In genomic region chr6:170292778-170293164, GRCh38 we compare ENCODE assay signal across 9 cellular contexts. TPM values are rescaled to one million over a fixed set of nuclear protein-coding genes. Genes with fewer than 3 reads are reported as not detected.
DNase-seq lines count a peak whose midpoint lies in the region; ATAC-seq and TF ChIP-seq lines count a peak whose summit lies in the region.
"Had no signal": no experiment of that assay in that cellular context is flagged by ENCODE, and none has a peak within 500 bp of the region (broad histone marks: within the 10 kb centered on the region; RNA-seq: fewer than 3 reads in every experiment).

No MANE protein-coding gene starts in this region.

- intact Hi-C loops in activated CD4-positive, alpha-beta T cell treated with anti-CD3 and anti-CD28 coated beads for 36 hours (cut with DNase I, micrococcal nuclease): loop anchor here (1.0 to 5.0 kb wide), 9 partner anchors 20 to 500 kb away; no protein-coding TSS in a partner anchor
- intact Hi-C loops in esophagus squamous epithelium (cut with DNase I) (no loop called here), spleen (cut with DNase I; ENCODE audit: low total_unique reads) (no loop called here)

- peak; percentile 35 for DNase-seq in activated CD4-positive, alpha-beta T cell treated with anti-CD3 and anti-CD28 coated beads for 36 hours
- DNase-seq in activated CD4-positive, alpha-beta T cell treated with anti-CD3 and anti-CD28 coated beads, Interleukin-2, amount 50 U/mL, for 1 hour: no peak
- DNase-seq in NCI-H69 (lab: John Stamatoyannopoulos, UW) (peak; percentile 75), esophagus squamous epithelium (lab: John Stamatoyannopoulos, UW) (no peak), spleen (peak; percentile 32)
- no peak for DNase-seq in activated CD4-positive, alpha-beta T cell treated with anti-CD3 and anti-CD28 coated beads for 48 hours

- H3K4me1 ChIP-seq in esophagus squamous epithelium (peaks cover 49 to 90% (median 54%) of the 10 kb centered on the region in 3 donors), spleen (peaks cover 41 to 97% (median 82%) of the 10 kb centered on the region in 6 donors)

- H3K4me3 ChIP-seq in esophagus squamous epithelium (peak overlapping the region in 2 of 4 donors; percentile 68 to 79), spleen (peak overlapping the region in 5 of 8 donors; percentile 46 to 95 (median 81))

- CTCF ChIA-PET in activated CD4-positive, alpha-beta T cell treated with anti-CD3 and anti-CD28 coated beads for 36 hours (lab: Charles Lee): interaction anchor here (0.6 to 2.3 kb wide), 3 partner anchors 12 to 19 kb away, joined by 3 to 9 read pairs (median 5); no protein-coding TSS in a partner anchor

- H3K27ac ChIP-seq in esophagus squamous epithelium (peak overlapping the region in 3 of 4 donors; percentile 84 to 93 (median 89)), spleen (peak overlapping the region in 4 of 8 donors; percentile 5 to 84 (median 82))
- H3K27ac ChIP-seq: ascending aorta had no signal

- no peaks in the 10 kb centered on the region for H3K36me3 Mint-ChIP-seq in activated CD4-positive, alpha-beta T cell treated with anti-CD3 and anti-CD28 coated beads for 36 hours (ENCODE audit: low read depth)

- no peak for TF ChIP-seq POLR2A in esophagus squamous epithelium (IDR thresholded peaks at IDR 0.05)
- no peak for TF ChIP-seq POLR2A in spleen (IDR thresholded peaks at IDR 0.05)

- peaks cover 53% of the 10 kb centered on the region for H3K27me3 Mint-ChIP-seq in activated CD4-positive, alpha-beta T cell treated with anti-CD3 and anti-CD28 coated beads for 36 hours

- peaks cover 5 to 100% (median 13%) of the 10 kb centered on the region in 4 donors for H3K27me3 ChIP-seq in esophagus squamous epithelium
- H3K27me3 ChIP-seq in spleen (replicated peaks in 1 of 7): peaks cover 8 to 100% (median 83%) of the 10 kb centered on the region in 7 donors

- no peaks in the 10 kb centered on the region for H3K9me3 Mint-ChIP-seq in activated CD4-positive, alpha-beta T cell treated with anti-CD3 and anti-CD28 coated beads for 36 hours (ENCODE audit: low read depth)

- POLR2A ChIA-PET in activated CD4-positive, alpha-beta T cell treated with anti-CD3 and anti-CD28 coated beads for 36 hours (lab: Charles Lee): interaction anchor here (0.6 to 1.1 kb wide), 2 partner anchors 9 to 260 kb away, joined by 3 read pairs; no protein-coding TSS in a partner anchor

- peaks cover 38% of the 10 kb centered on the region for H3K4me1 Mint-ChIP-seq in activated CD4-positive, alpha-beta T cell treated with anti-CD3 and anti-CD28 coated beads for 36 hours

- no peak overlapping the region for H3K27ac Mint-ChIP-seq in activated CD4-positive, alpha-beta T cell treated with anti-CD3 and anti-CD28 coated beads for 36 hours

- 24 to 26% methylated on average over 3 to 4 of the region's 4 CpGs for WGBS in esophagus squamous epithelium, 2 donors
- WGBS in spleen, 5 donors: 3 to 11% (median 8%) methylated on average over 4 of the region's 4 CpGs

- no peaks in the 10 kb centered on the region for H3K36me3 ChIP-seq in esophagus squamous epithelium
- peaks cover 0 to 11% (median 0%) of the 10 kb centered on the region in 6 donors for H3K36me3 ChIP-seq in spleen
- H3K36me3 ChIP-seq: ascending aorta had no signal

- ATAC-seq in activated CD4-positive, alpha-beta T cell treated with anti-CD3 and anti-CD28 coated beads for 36 hours: no peak
- ATAC-seq in HG03571 (IDR thresholded peaks at IDR 0.05; ENCODE audit: unreplicated experiment) (no peak), HG03097 (IDR thresholded peaks at IDR 0.05; ENCODE audit: low FRiP score, unreplicated experiment) (no peak)

- TF ChIP-seq CTCF in esophagus squamous epithelium (IDR thresholded peaks at IDR 0.05): peak; percentile 8 to 27 (median 24)
- peak in 5 of 11 experiments; percentile 7 to 29 (median 27) for TF ChIP-seq CTCF in spleen (IDR thresholded peaks at IDR 0.05 in 8 of 11, conservative IDR thresholded peaks at IDR 0.05 in 3 of 11)

- H3K9me3 ChIP-seq in esophagus squamous epithelium (no peaks in the 10 kb centered on the region), spleen (no peaks in the 10 kb centered on the region)
- H3K9me3 ChIP-seq: ascending aorta had no signal

- no peak overlapping the region for H3K4me3 Mint-ChIP-seq in activated CD4-positive, alpha-beta T cell treated with anti-CD3 and anti-CD28 coated beads for 36 hours

RNA-seq across cellular contexts. Expression of gene DLL1, which starts 1.9 kb away (rescaled TPM):
- total RNA-seq in activated CD4-positive, alpha-beta T cell treated with anti-CD3 and anti-CD28 coated beads for 36 hours: under 1 TPM; 0.54 to 0.91 TPM
- total RNA-seq in esophagus squamous epithelium (10 to 100 TPM in 3 of 4 donors, 1 to 10 TPM in 1; 8.3 to 37.6 (median 15.1) TPM), spleen (100 to 1,000 TPM in 2 of 7 donors, 10 to 100 TPM in 5; 34.7 to 119 (median 79.8) TPM)
- polyA plus RNA-seq in spleen: 10 to 100 TPM; 12.6 to 30.3 (median 15.0) TPM

RNA-seq across cellular contexts. Expression of gene FAM120B, which starts 13.8 kb away (rescaled TPM):
- total RNA-seq in activated CD4-positive, alpha-beta T cell treated with anti-CD3 and anti-CD28 coated beads for 36 hours: 10 to 100 TPM; 21.9 to 26.3 TPM
- total RNA-seq in esophagus squamous epithelium (10 to 100 TPM in 3 of 4 donors, 1 to 10 TPM in 1; 8.4 to 25.6 (median 12.9) TPM), spleen (10 to 100 TPM; 24.8 to 41.2 (median 27.4) TPM)
- polyA plus RNA-seq in spleen: 1 to 10 TPM; 7.6 to 8.7 (median 8.5) TPM

Comparison
In these comparisons a context has a peak if more than half of its experiments do, and no peak if none do; other contexts are left out.
1. DNase-seq: peak in activated CD4-positive, alpha-beta T cell treated with anti-CD3 and anti-CD28 coated beads for 36 hours (single experiment), NCI-H69 (single experiment) and spleen (single experiment); none in activated CD4-positive, alpha-beta T cell treated with anti-CD3 and anti-CD28 coated beads, Interleukin-2, amount 50 U/mL, for 1 hour (single experiment), esophagus squamous epithelium (single experiment) and activated CD4-positive, alpha-beta T cell treated with anti-CD3 and anti-CD28 coated beads for 48 hours (single experiment).
2. RNA of gene DLL1, which starts 1.9 kb away (total RNA-seq): 34.7 to 119 TPM in spleen and 8.3 to 37.6 TPM in esophagus squamous epithelium; 0.54 to 0.91 TPM in activated CD4-positive, alpha-beta T cell treated with anti-CD3 and anti-CD28 coated beads for 36 hours; every median in the first group is over 4 times any median in the second.
3. intact Hi-C loops: an anchor here in activated CD4-positive, alpha-beta T cell treated with anti-CD3 and anti-CD28 coated beads for 36 hours (1.0 to 5.0 kb wide); none called in esophagus squamous epithelium and spleen.